ENCODE assay signal across 1 cellular context in genomic region chr1:26022404-26022779, GRCh38.
TF ChIP-seq lines count a peak whose summit lies in the region.

No MANE protein-coding gene starts in this region.

TF ChIP-seq in IMR-90, 13 proteins besides CTCF, POLR2A, EP300 and RAD21 (continued from another document):
- no peak for TF ChIP-seq USF2 (IDR thresholded peaks at IDR 0.05; ENCODE audit: low read depth, low read length)
- TF ChIP-seq MAFK (IDR thresholded peaks at IDR 0.05; ENCODE audit: low read depth, low read length): no peak
